In the genomic region with DNA sequence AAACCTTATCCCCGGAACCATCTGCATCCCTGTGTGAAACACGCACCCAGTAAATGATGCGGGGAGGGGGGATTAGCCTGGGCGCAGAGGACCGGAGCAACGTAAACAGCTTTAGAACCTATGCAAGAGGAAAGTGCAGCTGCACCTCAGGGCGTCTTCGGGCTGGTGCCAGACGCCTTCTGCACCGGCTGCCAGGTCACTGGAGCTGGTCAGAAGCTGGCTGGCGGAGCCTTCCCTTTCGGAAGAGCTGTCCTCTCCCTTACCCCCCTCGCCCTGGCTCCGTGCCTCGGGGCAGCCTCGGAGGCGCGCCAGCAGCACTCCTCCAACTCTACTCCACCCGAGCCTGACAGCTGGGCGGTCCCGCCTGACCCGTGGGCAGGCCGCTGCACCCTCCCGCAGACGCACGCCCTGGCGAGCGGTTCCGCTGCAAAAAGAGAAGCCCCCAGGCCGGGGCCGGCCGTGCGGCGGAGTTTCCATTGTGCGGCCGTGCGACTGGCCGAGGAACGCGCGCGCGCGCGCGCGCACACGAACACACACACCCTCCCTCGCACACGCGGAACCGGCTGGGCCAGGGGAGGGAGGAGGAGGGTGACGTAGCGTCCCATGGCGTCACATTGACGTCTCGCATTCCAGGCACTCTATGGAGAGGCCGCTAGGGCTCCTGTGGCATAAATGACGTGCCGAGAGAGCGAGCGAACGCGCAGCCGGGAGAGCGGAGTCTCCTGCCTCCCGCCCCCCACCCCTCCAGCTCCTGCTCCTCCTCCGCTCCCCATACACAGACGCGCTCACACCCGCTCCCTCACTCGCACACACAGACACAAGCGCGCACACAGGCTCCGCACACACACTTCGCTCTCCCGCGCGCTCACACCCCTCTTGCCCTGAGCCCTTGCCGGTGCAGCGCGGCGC, we compare ENCODE assay signal across 1 cellular context.
TF ChIP-seq lines count a peak whose summit lies in the region.

Gene NR4A3 (plus strand): TSS at position 699 of the 909 bp plus-strand sequence. CDS start 6,158 bp downstream, outside the sequence.

TF ChIP-seq in K562, 482 proteins besides CTCF, POLR2A, EP300 and RAD21 (continued from another document and continues in another):
- TF ChIP-seq MCM5 (IDR thresholded peaks at IDR 0.05; ENCODE audit: low read depth) (no peak), CHAMP1 (IDR thresholded peaks at IDR 0.05) (no peak), E2F3 (CRISPR knock-in tag; IDR thresholded peaks at IDR 0.05) (no peak), ZNF431 (CRISPR knock-in tag; IDR thresholded peaks at IDR 0.05) (no peak), POLR3G (IDR thresholded peaks at IDR 0.05; ENCODE audit: extremely low read depth, insufficient read length, insufficient replicate concordance) (no peak), ZNF224 (CRISPR knock-in tag; IDR thresholded peaks at IDR 0.05) (no peak), FOSL1 (tag; conservative IDR thresholded peaks at IDR 0.05) (0 out of 2 replicates have a peak, but pooled peaks have one; percentile 19), SRSF3 (IDR thresholded peaks at IDR 0.05; ENCODE audit: insufficient read depth, low read length) (no peak), ZKSCAN8 (CRISPR knock-in tag; IDR thresholded peaks at IDR 0.05) (no peak), ZFPM2 (CRISPR knock-in tag; IDR thresholded peaks at IDR 0.05) (no peak), E2F4 (CRISPR knock-in tag; IDR thresholded peaks at IDR 0.05; ENCODE audit: low read depth) (0 out of 2 replicates have a peak, but pooled peaks have one; percentile 44), ZBTB8A (IDR thresholded peaks at IDR 0.05; ENCODE audit: partially characterized antibody) (no peak), MAFG (tag; conservative IDR thresholded peaks at IDR 0.05) (no peak), ZNF79 (CRISPR knock-in tag; IDR thresholded peaks at IDR 0.05; ENCODE audit: low read depth) (no peak), ATF1 (CRISPR knock-in tag; IDR thresholded peaks at IDR 0.05) (peak; percentile 75), ATF1 (tag; IDR thresholded peaks at IDR 0.05) (peak; percentile 98), SRSF9 (IDR thresholded peaks at IDR 0.05; ENCODE audit: borderline replicate concordance, low read depth, low read length) (no peak), NCOR1 (IDR thresholded peaks at IDR 0.05) (no peak), BRCA1 (IDR thresholded peaks at IDR 0.05) (no peak), BRCA1 (CRISPR knock-in tag; IDR thresholded peaks at IDR 0.05) (no peak), STAT5A (IDR thresholded peaks at IDR 0.05; ENCODE audit: borderline replicate concordance, low read length) (no peak), ZNF778 (CRISPR knock-in tag; IDR thresholded peaks at IDR 0.05) (no peak), ELK1 (CRISPR knock-in tag; IDR thresholded peaks at IDR 0.05) (no peak), ZNF717 (CRISPR knock-in tag; IDR thresholded peaks at IDR 0.05) (no peak), ZNF239 (CRISPR knock-in tag; IDR thresholded peaks at IDR 0.05) (no peak), PHB (CRISPR knock-in tag; IDR thresholded peaks at IDR 0.05) (no peak), HMG20A (CRISPR knock-in tag; conservative IDR thresholded peaks at IDR 0.05) (no peak), MBD1 (CRISPR knock-in tag; IDR thresholded peaks at IDR 0.05) (no peak), ZNF121 (CRISPR knock-in tag; conservative IDR thresholded peaks at IDR 0.05) (no peak), ZNF395 (CRISPR knock-in tag; IDR thresholded peaks at IDR 0.05) (no peak), BMI1 (IDR thresholded peaks at IDR 0.05; ENCODE audit: low read length) (no peak), IFI16 (CRISPR knock-in tag; IDR thresholded peaks at IDR 0.05) (no peak), ZNF77 (CRISPR knock-in tag; IDR thresholded peaks at IDR 0.05) (no peak), GTF2E2 (tag; IDR thresholded peaks at IDR 0.05) (no peak), ZNF75A (CRISPR knock-in tag; IDR thresholded peaks at IDR 0.05) (no peak), ARNT (IDR thresholded peaks at IDR 0.05) (no peak), ZNF764 (CRISPR knock-in tag; IDR thresholded peaks at IDR 0.05; ENCODE audit: low read depth) (no peak), NONO (IDR thresholded peaks at IDR 0.05; ENCODE audit: low read depth in 2 of 2, low read length in 1 of 2) (no peak), ETV6 (IDR thresholded peaks at IDR 0.05; ENCODE audit: borderline replicate concordance in 1 of 2, low read depth in 2 of 2, low read length in 1 of 2) (no peak), ETV6 (CRISPR knock-in tag; IDR thresholded peaks at IDR 0.05; ENCODE audit: borderline replicate concordance) (0 out of 2 replicates have a peak, but pooled peaks have one; percentile 77), ZNF408 (CRISPR knock-in tag; IDR thresholded peaks at IDR 0.05; ENCODE audit: low read depth) (no peak), NEUROD1 (IDR thresholded peaks at IDR 0.05; ENCODE audit: borderline replicate concordance, low read depth, low read length, partially characterized antibody) (no peak), CCNT2 (IDR thresholded peaks at IDR 0.05; ENCODE audit: borderline replicate concordance, extremely low read depth, insufficient read length, low read depth, low read length) (peak; percentile 66), STAT6 (CRISPR knock-in tag; IDR thresholded peaks at IDR 0.05) (no peak), ZNF23 (CRISPR knock-in tag; IDR thresholded peaks at IDR 0.05) (no peak)
- TF ChIP-seq, protein P1, sequence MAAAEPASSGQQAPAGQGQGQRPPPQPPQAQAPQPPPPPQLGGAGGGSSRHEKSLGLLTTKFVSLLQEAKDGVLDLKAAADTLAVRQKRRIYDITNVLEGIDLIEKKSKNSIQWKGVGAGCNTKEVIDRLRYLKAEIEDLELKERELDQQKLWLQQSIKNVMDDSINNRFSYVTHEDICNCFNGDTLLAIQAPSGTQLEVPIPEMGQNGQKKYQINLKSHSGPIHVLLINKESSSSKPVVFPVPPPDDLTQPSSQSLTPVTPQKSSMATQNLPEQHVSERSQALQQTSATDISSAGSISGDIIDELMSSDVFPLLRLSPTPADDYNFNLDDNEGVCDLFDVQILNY (CRISPR knock-in tag; IDR thresholded peaks at IDR 0.05) = no peak
- TF ChIP-seq, protein P2, sequence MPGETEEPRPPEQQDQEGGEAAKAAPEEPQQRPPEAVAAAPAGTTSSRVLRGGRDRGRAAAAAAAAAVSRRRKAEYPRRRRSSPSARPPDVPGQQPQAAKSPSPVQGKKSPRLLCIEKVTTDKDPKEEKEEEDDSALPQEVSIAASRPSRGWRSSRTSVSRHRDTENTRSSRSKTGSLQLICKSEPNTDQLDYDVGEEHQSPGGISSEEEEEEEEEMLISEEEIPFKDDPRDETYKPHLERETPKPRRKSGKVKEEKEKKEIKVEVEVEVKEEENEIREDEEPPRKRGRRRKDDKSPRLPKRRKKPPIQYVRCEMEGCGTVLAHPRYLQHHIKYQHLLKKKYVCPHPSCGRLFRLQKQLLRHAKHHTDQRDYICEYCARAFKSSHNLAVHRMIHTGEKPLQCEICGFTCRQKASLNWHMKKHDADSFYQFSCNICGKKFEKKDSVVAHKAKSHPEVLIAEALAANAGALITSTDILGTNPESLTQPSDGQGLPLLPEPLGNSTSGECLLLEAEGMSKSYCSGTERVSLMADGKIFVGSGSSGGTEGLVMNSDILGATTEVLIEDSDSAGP (CRISPR knock-in tag; IDR thresholded peaks at IDR 0.05) = no peak
- TF ChIP-seq, protein P3, sequence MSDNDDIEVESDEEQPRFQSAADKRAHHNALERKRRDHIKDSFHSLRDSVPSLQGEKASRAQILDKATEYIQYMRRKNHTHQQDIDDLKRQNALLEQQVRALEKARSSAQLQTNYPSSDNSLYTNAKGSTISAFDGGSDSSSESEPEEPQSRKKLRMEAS (CRISPR knock-in tag; IDR thresholded peaks at IDR 0.05) = peak; percentile 75
- TF ChIP-seq, protein P4, sequence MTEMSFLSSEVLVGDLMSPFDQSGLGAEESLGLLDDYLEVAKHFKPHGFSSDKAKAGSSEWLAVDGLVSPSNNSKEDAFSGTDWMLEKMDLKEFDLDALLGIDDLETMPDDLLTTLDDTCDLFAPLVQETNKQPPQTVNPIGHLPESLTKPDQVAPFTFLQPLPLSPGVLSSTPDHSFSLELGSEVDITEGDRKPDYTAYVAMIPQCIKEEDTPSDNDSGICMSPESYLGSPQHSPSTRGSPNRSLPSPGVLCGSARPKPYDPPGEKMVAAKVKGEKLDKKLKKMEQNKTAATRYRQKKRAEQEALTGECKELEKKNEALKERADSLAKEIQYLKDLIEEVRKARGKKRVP (CRISPR knock-in tag; IDR thresholded peaks at IDR 0.05) = no peak
- TF ChIP-seq, protein P5, sequence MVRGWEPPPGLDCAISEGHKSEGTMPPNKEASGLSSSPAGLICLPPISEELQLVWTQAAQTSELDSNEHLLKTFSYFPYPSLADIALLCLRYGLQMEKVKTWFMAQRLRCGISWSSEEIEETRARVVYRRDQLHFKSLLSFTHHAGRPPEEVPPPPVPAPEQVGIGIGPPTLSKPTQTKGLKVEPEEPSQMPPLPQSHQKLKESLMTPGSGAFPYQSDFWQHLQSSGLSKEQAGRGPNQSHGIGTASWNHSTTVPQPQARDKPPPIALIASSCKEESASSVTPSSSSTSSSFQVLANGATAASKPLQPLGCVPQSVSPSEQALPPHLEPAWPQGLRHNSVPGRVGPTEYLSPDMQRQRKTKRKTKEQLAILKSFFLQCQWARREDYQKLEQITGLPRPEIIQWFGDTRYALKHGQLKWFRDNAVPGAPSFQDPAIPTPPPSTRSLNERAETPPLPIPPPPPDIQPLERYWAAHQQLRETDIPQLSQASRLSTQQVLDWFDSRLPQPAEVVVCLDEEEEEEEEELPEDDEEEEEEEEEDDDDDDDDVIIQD (CRISPR knock-in tag; IDR thresholded peaks at IDR 0.05) = no peak
